ENCODE assay signal across 8 cellular contexts in genomic region chr5:37836173-37837100, GRCh38. TPM values are rescaled to one million over a fixed set of nuclear protein-coding genes. Genes with fewer than 3 reads are reported as not detected.
DNase-seq lines count a peak whose midpoint lies in the region; ATAC-seq lines count a peak whose summit lies in the region.

No MANE protein-coding gene starts in this region.

- peak; percentile 11 for DNase-seq in stimulated activated CD4-positive, alpha-beta T cell treated with anti-CD3 and anti-CD28 coated beads, Interleukin-15, amount 100 ng/mL, for 24 hours
- DNase-seq in stimulated activated CD4-positive, alpha-beta T cell treated with anti-CD3 and anti-CD28 coated beads, Interleukin-12 subunit alpha, Interleukin-12 subunit beta, amount 100 ng/mL, for 4 hours, result no peak
- peak; percentile 51 for DNase-seq in mesendoderm
- DNase-seq in SHP77 (lab: John Stamatoyannopoulos, UW), result no peak
- no peak for DNase-seq in HuH-7 (ENCODE audit: low spot score)
- no peak for DNase-seq in activated gamma-delta T cell (lab: John Stamatoyannopoulos, UW)

- H3K9me3 Mint-ChIP-seq in dendritic cell treated with granulocyte-macrophage colony-stimulating factor and Interleukin-4, amounts not matched to agents 40 ng/mL and 50 ng/mL, for 4 days, result no peaks in the 10 kb centered on the region

- peak overlapping the region; percentile 58 for H3K4me3 Mint-ChIP-seq in dendritic cell treated with granulocyte-macrophage colony-stimulating factor and Interleukin-4, amounts not matched to agents 40 ng/mL and 50 ng/mL, for 4 days

- WGBS in mesendoderm (ENCODE audit: extremely low coverage, insufficient coverage, low lambda C conversion rate), result no CpG with 5 or more reads among the region's 62 CpGs

- no peak overlapping the region for H3K23ac ChIP-seq in mesendoderm (ENCODE audit: low read length)

- H3K4ac ChIP-seq in mesendoderm (ENCODE audit: low read depth, low read length), result no peak overlapping the region

- no peak overlapping the region for H4K8ac ChIP-seq in mesendoderm (ENCODE audit: low read depth, low read length)

- H3K27ac Mint-ChIP-seq in dendritic cell treated with granulocyte-macrophage colony-stimulating factor and Interleukin-4, amounts not matched to agents 40 ng/mL and 50 ng/mL, for 4 days, result no peak overlapping the region

- H2BK120ac ChIP-seq in mesendoderm (ENCODE audit: low read depth, low read length), result no peak overlapping the region

- intact Hi-C loops in dendritic cell treated with granulocyte-macrophage colony-stimulating factor and Interleukin-4, amounts not matched to agents 40 ng/mL and 50 ng/mL, for 4 days (cut with micrococcal nuclease), result no loop called here

- H3K4me1 Mint-ChIP-seq in dendritic cell treated with granulocyte-macrophage colony-stimulating factor and Interleukin-4, amounts not matched to agents 40 ng/mL and 50 ng/mL, for 4 days (ENCODE audit: low read depth), result peaks cover 28% of the 10 kb centered on the region

- ATAC-seq in GM21825 (IDR thresholded peaks at IDR 0.05; ENCODE audit: unreplicated experiment), result no peak

- H2BK15ac ChIP-seq in mesendoderm (replicated peaks; ENCODE audit: low read depth), result no peak overlapping the region

- H3K56ac ChIP-seq in mesendoderm (ENCODE audit: low read length), result peak overlapping the region; percentile 72

- H3K79me2 ChIP-seq in mesendoderm (ENCODE audit: control insufficient read depth, insufficient read depth, low read length), result no peaks in the 10 kb centered on the region

- H3K9ac ChIP-seq in mesendoderm (ENCODE audit: low read length), result peak overlapping the region; percentile 57

- peaks cover 97% of the 10 kb centered on the region for H3K27me3 Mint-ChIP-seq in dendritic cell treated with granulocyte-macrophage colony-stimulating factor and Interleukin-4, amounts not matched to agents 40 ng/mL and 50 ng/mL, for 4 days

- peak overlapping the region; percentile 38 for H3K4me2 ChIP-seq in mesendoderm (ENCODE audit: low read length)

- no peaks in the 10 kb centered on the region for H3K79me1 ChIP-seq in mesendoderm (ENCODE audit: low read length)

- no peaks in the 10 kb centered on the region for H3K36me3 Mint-ChIP-seq in dendritic cell treated with granulocyte-macrophage colony-stimulating factor and Interleukin-4, amounts not matched to agents 40 ng/mL and 50 ng/mL, for 4 days (ENCODE audit: low read depth)

- H3K4me3 ChIP-seq in mesendoderm (ENCODE audit: low read length), result no peak overlapping the region

- H3K27ac ChIP-seq in mesendoderm (ENCODE audit: low read depth, low read length), result no peak overlapping the region

- H2AK5ac ChIP-seq in mesendoderm (ENCODE audit: low read length), result no peak overlapping the region

- H3K27me3 ChIP-seq in mesendoderm (ENCODE audit: insufficient read depth, low read length, poor library complexity), result peaks cover 49% of the 10 kb centered on the region

- no peak overlapping the region for H2BK5ac ChIP-seq in mesendoderm (ENCODE audit: low read length)

- no peak overlapping the region for H3K18ac ChIP-seq in mesendoderm (ENCODE audit: low read length)

- H4K5ac ChIP-seq in mesendoderm (ENCODE audit: low read length), result no peak overlapping the region

- no peaks in the 10 kb centered on the region for H3K36me3 ChIP-seq in mesendoderm (ENCODE audit: control insufficient read depth, insufficient read depth, low read length)

- peaks cover 9% of the 10 kb centered on the region for H3K4me1 ChIP-seq in mesendoderm (ENCODE audit: control insufficient read depth, low read depth, low read length)

RNA-seq across cellular contexts. Expression of gene GDNF, which starts 3.4 kb away (rescaled TPM):
- polyA plus RNA-seq in mesendoderm (2013, experiment 1 of 2), result 2.8 TPM
- 3.1 TPM for polyA plus RNA-seq in mesendoderm (2013, experiment 2 of 2)

Comparison
In these comparisons a context has a peak if more than half of its experiments do, and no peak if none do; other contexts are left out.
1. DNase-seq: peak in stimulated activated CD4-positive, alpha-beta T cell treated with anti-CD3 and anti-CD28 coated beads, Interleukin-15, amount 100 ng/mL, for 24 hours (single experiment) and mesendoderm (single experiment); none in stimulated activated CD4-positive, alpha-beta T cell treated with anti-CD3 and anti-CD28 coated beads, Interleukin-12 subunit alpha, Interleukin-12 subunit beta, amount 100 ng/mL, for 4 hours (single experiment), SHP77 (0 of 2), HuH-7 (single experiment) and activated gamma-delta T cell (single experiment).